14 cellular contexts compared by ENCODE assay signal in genomic region chr2:226609361-226609760, GRCh38.
A peak's percentile ranks its signal among the peaks of the same experiment; 100 is the strongest.
DNase-seq lines count a peak whose midpoint lies in the region; ATAC-seq and TF ChIP-seq lines count a peak whose summit lies in the region.
"Had no signal": no experiment of that assay in that cellular context is flagged by ENCODE, and none has a peak within 500 bp of the region (broad histone marks: within the 10 kb centered on the region; RNA-seq: fewer than 3 reads in every experiment).

No MANE protein-coding gene starts in this region.

- TF ChIP-seq CTCF in AG04450 (IDR thresholded peaks at IDR 0.05; ENCODE audit: low read depth, low read length) = no peak

- peaks cover 11% of the 10 kb centered on the region for H3K9me3 Mint-ChIP-seq in activated T-helper 17 cell treated with anti-CD3 and anti-CD28 coated beads, Interleukin-2, amount 50 U/mL, for 72 hours
- H3K9me3 Mint-ChIP-seq: stimulated activated memory B cell treated with anti-CD40 and anti-IgM and Interleukin-4, amounts not matched to agents 10 μg/mL and 1 μg/mL and 100 μg/mL, for 72 hours had no signal

- no peaks in the 10 kb centered on the region for H3K27me3 ChIP-seq in AG04450 (ENCODE audit: control insufficient read depth, insufficient read depth, low read length)
- H3K27me3 ChIP-seq: pancreas had no signal

- peak; percentile 31 for ATAC-seq in activated T-helper 17 cell treated with anti-CD3 and anti-CD28 coated beads, Interleukin-2, amount 50 U/mL, for 72 hours (replicated peaks)
- no peak for ATAC-seq in GM18907 (IDR thresholded peaks at IDR 0.05; ENCODE audit: unreplicated experiment)
- ATAC-seq: pancreas; stimulated activated memory B cell treated with anti-CD40 and anti-IgM and Interleukin-4, amounts not matched to agents 10 μg/mL and 1 μg/mL and 100 μg/mL, for 72 hours had no signal

- peaks cover 9% of the 10 kb centered on the region for H3K27me3 Mint-ChIP-seq in activated T-helper 17 cell treated with anti-CD3 and anti-CD28 coated beads, Interleukin-2, amount 50 U/mL, for 72 hours

- H3K27ac ChIP-seq in AG04450 (ENCODE audit: low read depth, low read length) = peak overlapping the region; percentile 32
- H3K27ac ChIP-seq: pancreas had no signal

- peaks cover 14% of the 10 kb centered on the region for H3K4me1 Mint-ChIP-seq in activated T-helper 17 cell treated with anti-CD3 and anti-CD28 coated beads, Interleukin-2, amount 50 U/mL, for 72 hours
- H3K4me1 Mint-ChIP-seq: CD14-positive monocyte; stimulated activated memory B cell treated with anti-CD40 and anti-IgM and Interleukin-4, amounts not matched to agents 10 μg/mL and 1 μg/mL and 100 μg/mL, for 72 hours had no signal

- DNase-seq in AG04450 (ENCODE audit: low read depth, low spot score) (peak; percentile 81), GM04503 (ENCODE audit: low read depth) (peak; percentile 65), hepatic stellate cell (ENCODE audit: low spot score) (peak; percentile 19), NCI-H146 (lab: John Stamatoyannopoulos, UW) (no peak), pons (ENCODE audit: low spot score) (no peak)
- DNase-seq in activated CD4-positive, alpha-beta T cell treated with anti-CD3 and anti-CD28 coated beads for 1 hour = no peak
- DNase-seq: activated CD8-positive, alpha-beta memory T cell treated with anti-CD3 and anti-CD28 coated beads, Interleukin-2, amount 50 U/mL, for 48 hours; Kasumi-1; NCI-H2227 treated with DMSO at 0.1 percent for 48 hours; pancreas had no signal

- CTCF ChIA-PET in AG04450 (lab: Charles Lee) = no interaction called here

- H3K4me3 ChIP-seq in AG04450 (ENCODE audit: low read depth, low read length) = no peak overlapping the region
- H3K4me3 ChIP-seq: pancreas had no signal

- no peak overlapping the region for H3K27ac Mint-ChIP-seq in activated T-helper 17 cell treated with anti-CD3 and anti-CD28 coated beads, Interleukin-2, amount 50 U/mL, for 72 hours
- H3K27ac Mint-ChIP-seq: CD14-positive monocyte; stimulated activated memory B cell treated with anti-CD40 and anti-IgM and Interleukin-4, amounts not matched to agents 10 μg/mL and 1 μg/mL and 100 μg/mL, for 72 hours had no signal

- H3K9me3 ChIP-seq in AG04450 (ENCODE audit: control insufficient read depth, insufficient read depth, low read length) = no peaks in the 10 kb centered on the region
- H3K9me3 ChIP-seq: pancreas had no signal

- H3K36me3 Mint-ChIP-seq in activated T-helper 17 cell treated with anti-CD3 and anti-CD28 coated beads, Interleukin-2, amount 50 U/mL, for 72 hours (ENCODE audit: low read depth) = no peaks in the 10 kb centered on the region
- H3K36me3 Mint-ChIP-seq: CD14-positive monocyte; stimulated activated memory B cell treated with anti-CD40 and anti-IgM and Interleukin-4, amounts not matched to agents 10 μg/mL and 1 μg/mL and 100 μg/mL, for 72 hours had no signal

- POLR2A ChIA-PET in AG04450 (lab: Yijun Ruan, JAX) = no interaction called here

- no peak overlapping the region for H3K4me3 Mint-ChIP-seq in activated T-helper 17 cell treated with anti-CD3 and anti-CD28 coated beads, Interleukin-2, amount 50 U/mL, for 72 hours
- H3K4me3 Mint-ChIP-seq: CD14-positive monocyte; stimulated activated memory B cell treated with anti-CD40 and anti-IgM and Interleukin-4, amounts not matched to agents 10 μg/mL and 1 μg/mL and 100 μg/mL, for 72 hours had no signal

Comparison
In these comparisons a context has a peak if more than half of its experiments do, and no peak if none do; other contexts are left out.
1. DNase-seq: peak in AG04450 (single experiment), GM04503 (single experiment) and hepatic stellate cell (single experiment); none in activated CD4-positive, alpha-beta T cell treated with anti-CD3 and anti-CD28 coated beads for 1 hour (single experiment), NCI-H146 (single experiment) and pons (single experiment).